ENCODE assay signal across 9 cellular contexts in genomic region chr10:28250782-28251181, GRCh38. TPM values are rescaled to one million over a fixed set of nuclear protein-coding genes. Genes with fewer than 3 reads are reported as not detected.
A peak's percentile ranks its signal among the peaks of the same experiment; 100 is the strongest.
DNase-seq lines count a peak whose midpoint lies in the region; ATAC-seq and TF ChIP-seq lines count a peak whose summit lies in the region.
"Had no signal": no experiment of that assay in that cellular context is flagged by ENCODE, and none has a peak within 500 bp of the region (broad histone marks: within the 10 kb centered on the region; RNA-seq: fewer than 3 reads in every experiment).

No MANE protein-coding gene starts in this region.

- H3K4me2 ChIP-seq in SU-DHL-6 (ENCODE audit: low read depth, low read length, poor library complexity, severe bottlenecking), result no peak overlapping the region

- no peaks in the 10 kb centered on the region for H3K9me3 ChIP-seq in SU-DHL-6 (ENCODE audit: insufficient read depth, low read length)
- H3K9me3 ChIP-seq in right atrium auricular region, result no peaks in the 10 kb centered on the region
- no peaks in the 10 kb centered on the region for H3K9me3 ChIP-seq in upper lobe of left lung

- no peak overlapping the region for H3K9ac ChIP-seq in SU-DHL-6 (ENCODE audit: low read length)

- ATAC-seq in activated T-cell treated with anti-CD3 and anti-CD28 coated beads, Interleukin-2, amount 50 U/mL, for 72 hours (replicated peaks in 1 of 2), result peak; percentile 29 to 32
- ATAC-seq in upper lobe of left lung (ENCODE audit: low FRiP score in 2 of 2) (no peak), HG02623 (IDR thresholded peaks at IDR 0.05; ENCODE audit: unreplicated experiment) (no peak), GM21360 (IDR thresholded peaks at IDR 0.05; ENCODE audit: unreplicated experiment) (no peak)

- H3K36me3 ChIP-seq in SU-DHL-6 (ENCODE audit: low read length), result no peaks in the 10 kb centered on the region
- H3K36me3 ChIP-seq in right atrium auricular region, result no peaks in the 10 kb centered on the region
- H3K36me3 ChIP-seq in upper lobe of left lung, result no peaks in the 10 kb centered on the region

- H3K9me2 ChIP-seq in SU-DHL-6 (replicated peaks; ENCODE audit: insufficient read depth, low read length), result no peaks in the 10 kb centered on the region

- H3K4me1 Mint-ChIP-seq in activated T-cell treated with anti-CD3 and anti-CD28 coated beads, Interleukin-2, amount 50 U/mL, for 72 hours (ENCODE audit: low read depth), result peaks cover 30% of the 10 kb centered on the region
- H3K4me1 Mint-ChIP-seq in activated T-cell treated with anti-CD3 and anti-CD28 coated beads, Interleukin-2, amount 50 U/mL, for 24 hours (ENCODE audit: low read depth), result peaks cover 40% of the 10 kb centered on the region

- no peaks in the 10 kb centered on the region for H3K27me3 Mint-ChIP-seq in activated T-cell treated with anti-CD3 and anti-CD28 coated beads, Interleukin-2, amount 50 U/mL, for 72 hours (ENCODE audit: low read depth)
- no peaks in the 10 kb centered on the region for H3K27me3 Mint-ChIP-seq in activated T-cell treated with anti-CD3 and anti-CD28 coated beads, Interleukin-2, amount 50 U/mL, for 24 hours

- no peak overlapping the region for H3K27ac Mint-ChIP-seq in activated T-cell treated with anti-CD3 and anti-CD28 coated beads, Interleukin-2, amount 50 U/mL, for 72 hours
- H3K27ac Mint-ChIP-seq in activated T-cell treated with anti-CD3 and anti-CD28 coated beads, Interleukin-2, amount 50 U/mL, for 24 hours, result no peak overlapping the region

- no peak overlapping the region for H3K4me3 Mint-ChIP-seq in activated T-cell treated with anti-CD3 and anti-CD28 coated beads, Interleukin-2, amount 50 U/mL, for 72 hours
- H3K4me3 Mint-ChIP-seq in activated T-cell treated with anti-CD3 and anti-CD28 coated beads, Interleukin-2, amount 50 U/mL, for 24 hours, result no peak overlapping the region
- H3K4me3 Mint-ChIP-seq: activated T-cell treated with anti-CD3 and anti-CD28 coated beads, Interleukin-2, amount 50 U/mL, for 4 hours had no signal

- no peaks in the 10 kb centered on the region for H4K20me1 ChIP-seq in SU-DHL-6 (ENCODE audit: low read depth, low read length)

- H3K36me3 Mint-ChIP-seq in activated T-cell treated with anti-CD3 and anti-CD28 coated beads, Interleukin-2, amount 50 U/mL, for 72 hours (ENCODE audit: insufficient read depth in 2 of 2), result peaks cover 0 to under 1% of the 10 kb centered on the region in 2 donors
- no peaks in the 10 kb centered on the region for H3K36me3 Mint-ChIP-seq in activated T-cell treated with anti-CD3 and anti-CD28 coated beads, Interleukin-2, amount 50 U/mL, for 24 hours (ENCODE audit: low read depth)

- H3K27ac ChIP-seq in SU-DHL-6 (ENCODE audit: low read depth, low read length), result no peak overlapping the region
- no peak overlapping the region for H3K27ac ChIP-seq in right atrium auricular region
- no peak overlapping the region for H3K27ac ChIP-seq in upper lobe of left lung

- no peaks in the 10 kb centered on the region for H3K79me2 ChIP-seq in SU-DHL-6 (ENCODE audit: insufficient read depth, low read length)

- H3K4me3 ChIP-seq in SU-DHL-6 (ENCODE audit: insufficient read depth, low read length, poor library complexity, severe bottlenecking) (no peak overlapping the region), right atrium auricular region (no peak overlapping the region), upper lobe of left lung (no peak overlapping the region)

- H3F3A ChIP-seq in SU-DHL-6 (ENCODE audit: insufficient read depth), result no peaks in the 10 kb centered on the region

- H3K4me1 ChIP-seq in right atrium auricular region, result peaks cover 0 to 10% of the 10 kb centered on the region in 2 donors
- H3K4me1 ChIP-seq in upper lobe of left lung, result peaks cover 11 to 26% (median 15%) of the 10 kb centered on the region in 4 donors

- no peak for DNase-seq in activated T-cell treated with anti-CD3 and anti-CD28 coated beads, Interleukin-2, amount 50 U/mL, for 72 hours
- no peak for DNase-seq in activated T-cell treated with anti-CD3 and anti-CD28 coated beads, Interleukin-2, amount 50 U/mL, for 24 hours
- no peak for DNase-seq in right atrium auricular region (ENCODE audit: low spot score)
- no peak for DNase-seq in upper lobe of left lung
- no peak for DNase-seq in nucleus accumbens (lab: John Stamatoyannopoulos, UW)
- DNase-seq: activated T-cell treated with anti-CD3 and anti-CD28 coated beads, Interleukin-2, amount 50 U/mL, for 4 hours had no signal

- TF ChIP-seq EP300 in upper lobe of left lung (IDR thresholded peaks at IDR 0.05), result no peak

- TF ChIP-seq POLR2A in upper lobe of left lung (IDR thresholded peaks at IDR 0.05), result no peak

- peaks cover 0 to under 1% of the 10 kb centered on the region in 2 donors for H3K9me3 Mint-ChIP-seq in activated T-cell treated with anti-CD3 and anti-CD28 coated beads, Interleukin-2, amount 50 U/mL, for 72 hours
- peaks cover 2% of the 10 kb centered on the region for H3K9me3 Mint-ChIP-seq in activated T-cell treated with anti-CD3 and anti-CD28 coated beads, Interleukin-2, amount 50 U/mL, for 24 hours

- no peak overlapping the region for H2AFZ ChIP-seq in SU-DHL-6 (ENCODE audit: low read depth, low read length, severe bottlenecking)

- no peaks in the 10 kb centered on the region for H3K27me3 ChIP-seq in SU-DHL-6 (ENCODE audit: low read length)
- no peaks in the 10 kb centered on the region for H3K27me3 ChIP-seq in right atrium auricular region
- no peaks in the 10 kb centered on the region for H3K27me3 ChIP-seq in upper lobe of left lung

- TF ChIP-seq CTCF in SU-DHL-6 (IDR thresholded peaks at IDR 0.05; ENCODE audit: insufficient read depth, low read length, poor library complexity, severe bottlenecking), result peak; percentile 13
- TF ChIP-seq CTCF in right atrium auricular region (IDR thresholded peaks at IDR 0.05), result peak; percentile 59 to 71
- TF ChIP-seq CTCF in upper lobe of left lung (IDR thresholded peaks at IDR 0.05), result peak; percentile 10 to 53 (median 42)

RNA-seq across cellular contexts. Expression of gene MPP7, which starts 52.1 kb away (rescaled TPM):
- 10 to 100 TPM; 16.3 to 28.1 TPM for total RNA-seq in activated T-cell treated with anti-CD3 and anti-CD28 coated beads, Interleukin-2, amount 50 U/mL, for 72 hours
- total RNA-seq in right atrium auricular region, result 1 to 10 TPM; 7.6 to 8.9 TPM
- 10 to 100 TPM; 11.8 to 45.1 (median 24.3) TPM for total RNA-seq in upper lobe of left lung

Comparison
In these comparisons a context has a peak if more than half of its experiments do, and no peak if none do; other contexts are left out.
1. ATAC-seq: peak in activated T-cell treated with anti-CD3 and anti-CD28 coated beads, Interleukin-2, amount 50 U/mL, for 72 hours (2 of 2); none in upper lobe of left lung (0 of 2), HG02623 (single experiment) and GM21360 (single experiment).
2. CTCF ChIP-seq: peak in every context shown above with its lines; median percentile 65 in right atrium auricular region; 42 in upper lobe of left lung; 13 in SU-DHL-6.